Comparison of ENCODE assay signal across 1 cellular context in genomic region chr19:32464279-32464678, GRCh38.
TF ChIP-seq lines count a peak whose summit lies in the region.

No MANE protein-coding gene starts in this region.

TF ChIP-seq in IMR-90, 13 proteins besides CTCF, POLR2A, EP300 and RAD21 (continued from another document):
- TF ChIP-seq USF2 (IDR thresholded peaks at IDR 0.05; ENCODE audit: low read depth, low read length) (no peak), BHLHE40 (IDR thresholded peaks at IDR 0.05; ENCODE audit: low read depth, low read length) (no peak), CEBPB (IDR thresholded peaks at IDR 0.05; ENCODE audit: low read depth, low read length) (no peak), MXI1 (IDR thresholded peaks at IDR 0.05; ENCODE audit: borderline replicate concordance, low read depth, low read length) (no peak), FOS (IDR thresholded peaks at IDR 0.05; ENCODE audit: low read depth, low read length) (no peak), SMC3 (IDR thresholded peaks at IDR 0.05; ENCODE audit: low read depth, low read length) (no peak), ELK1 (IDR thresholded peaks at IDR 0.05; ENCODE audit: borderline replicate concordance, low read depth, low read length) (no peak), RCOR1 (IDR thresholded peaks at IDR 0.05; ENCODE audit: insufficient replicate concordance, low read length) (no peak), MAZ (IDR thresholded peaks at IDR 0.05; ENCODE audit: borderline replicate concordance, low read depth, low read length) (no peak), MAFK (IDR thresholded peaks at IDR 0.05; ENCODE audit: low read depth, low read length) (no peak)
